Comparison of ENCODE assay signal across 6 cellular contexts in genomic region chr17:75110307-75110937, GRCh38. TPM values are rescaled to one million over a fixed set of nuclear protein-coding genes. Genes with fewer than 3 reads are reported as not detected.
DNase-seq lines count a peak whose midpoint lies in the region; ATAC-seq and TF ChIP-seq lines count a peak whose summit lies in the region.

No MANE protein-coding gene starts in this region.

- in situ Hi-C loops in KBM-7 (cut with MboI; ENCODE audit: low pct_unique_long_range_greater_than_20kb, low sequenced_read_pairs), result no loop called here

- peak overlapping the region; percentile 90 for H3K4me3 Mint-ChIP-seq in activated naive CD8-positive, alpha-beta T cell

- H3K27me3 Mint-ChIP-seq in activated naive CD8-positive, alpha-beta T cell, result no peaks in the 10 kb centered on the region

- peak in 1 of 2 experiments; percentile 27 for DNase-seq in HL-60 (ENCODE audit: low read depth in 1 of 2, low spot score in 1 of 2)
- peak in 2 of 3 donors; percentile 57 to 65 for DNase-seq in mucosa of descending colon
- no peak for DNase-seq in EL
- no peak for DNase-seq in KBM-7
- DNase-seq in globus pallidus (ENCODE audit: low spot score), result no peak

- H3K4me1 ChIP-seq in mucosa of descending colon (ENCODE audit: low read depth), result peaks cover 23% of the 10 kb centered on the region

- peak overlapping the region; percentile 52 for H3K27ac ChIP-seq in HL-60 (replicated peaks)

- H3K27ac Mint-ChIP-seq in activated naive CD8-positive, alpha-beta T cell, result peak overlapping the region; percentile 81

- ATAC-seq in mucosa of descending colon, result peak; percentile 8

- no peaks in the 10 kb centered on the region for H3K9me3 ChIP-seq in mucosa of descending colon

- no peaks in the 10 kb centered on the region for H3K27me3 ChIP-seq in HL-60 (ENCODE audit: insufficient read depth, poor library complexity, severe bottlenecking)

- intact Hi-C loops in mucosa of descending colon (cut with DNase I, micrococcal nuclease), result loop anchor here in 1 of 2 donors (10.0 kb wide), 1 partner anchor 64 kb away; no protein-coding TSS in a partner anchor

- H3K4me3 ChIP-seq in HL-60 (replicated peaks; ENCODE audit: insufficient read depth, low read length) (peak overlapping the region; percentile 76), mucosa of descending colon (peak overlapping the region; percentile 48)

- H3K36me3 Mint-ChIP-seq in activated naive CD8-positive, alpha-beta T cell, result peaks cover 3% of the 10 kb centered on the region

- H3K4me1 Mint-ChIP-seq in activated naive CD8-positive, alpha-beta T cell (ENCODE audit: low read depth), result peaks cover 31% of the 10 kb centered on the region

- no peaks in the 10 kb centered on the region for H3K36me3 ChIP-seq in mucosa of descending colon (ENCODE audit: low read depth)

- no peaks in the 10 kb centered on the region for H3K9me3 Mint-ChIP-seq in activated naive CD8-positive, alpha-beta T cell (ENCODE audit: low read depth)

- TF ChIP-seq CTCF in HL-60 (IDR thresholded peaks at IDR 0.05; ENCODE audit: insufficient read depth, low read length) (no peak), mucosa of descending colon (IDR thresholded peaks at IDR 0.05) (no peak)

RNA-seq across cellular contexts. Expression of gene ARMC7, which starts 0.7 kb away (rescaled TPM):
- total RNA-seq in mucosa of descending colon, result 10 to 100 TPM; 16.7 to 24.3 (median 18.3) TPM

RNA-seq across cellular contexts. Expression of gene NT5C, which starts 21.1 kb away (rescaled TPM):
- total RNA-seq in mucosa of descending colon, result 10 to 100 TPM; 57.2 to 97.6 (median 75.4) TPM

RNA-seq across cellular contexts. Expression of gene SLC16A5, which starts 22.7 kb away (rescaled TPM):
- 10 to 100 TPM; 18.2 to 58.8 (median 26.4) TPM for total RNA-seq in mucosa of descending colon

RNA-seq across cellular contexts. Expression of gene JPT1, which starts 43.9 kb away (rescaled TPM):
- 100 to 1,000 TPM; 105 to 314 (median 209) TPM for total RNA-seq in mucosa of descending colon

Comparison
In these comparisons a context has a peak if more than half of its experiments do, and no peak if none do; other contexts are left out.
1. DNase-seq: peak in mucosa of descending colon (2 of 3); none in EL (single experiment), KBM-7 (single experiment) and globus pallidus (single experiment).